ENCODE assay signal across 13 cellular contexts in genomic region chr14:98182385-98183055, GRCh38.
A peak's percentile ranks its signal among the peaks of the same experiment; 100 is the strongest.
DNase-seq lines count a peak whose midpoint lies in the region; ATAC-seq, FAIRE-seq and TF ChIP-seq lines count a peak whose summit lies in the region.
"Had no signal": no experiment of that assay in that cellular context is flagged by ENCODE, and none has a peak within 500 bp of the region (broad histone marks: within the 10 kb centered on the region; RNA-seq: fewer than 3 reads in every experiment).

No MANE protein-coding gene starts in this region.

- peak overlapping the region; percentile 7 for H3K9ac ChIP-seq in Loucy (ENCODE audit: low read depth, low read length, poor library complexity, severe bottlenecking)

- peaks cover 58% of the 10 kb centered on the region for H3K4me1 ChIP-seq in Loucy (ENCODE audit: insufficient read depth, low read length, poor library complexity, severe bottlenecking)
- H3K4me1 ChIP-seq: thyroid gland had no signal

- H3K27me3 ChIP-seq in Loucy (ENCODE audit: insufficient read depth, low read length, poor library complexity, severe bottlenecking) (no peaks in the 10 kb centered on the region), bronchial epithelial cell (ENCODE audit: control insufficient read depth, insufficient read depth, low read length) (no peaks in the 10 kb centered on the region)
- H3K27me3 ChIP-seq: thyroid gland had no signal

- H3K4me3 Mint-ChIP-seq in glutamatergic neuron (ENCODE audit: unreplicated experiment) (no peak overlapping the region), progenitor cell of endocrine pancreas (ENCODE audit: low read depth) (no peak overlapping the region)

- H4K20me1 ChIP-seq in Loucy (ENCODE audit: insufficient read depth, low read length, poor library complexity, severe bottlenecking) = no peaks in the 10 kb centered on the region

- FAIRE-seq in bronchial epithelial cell (lab: Jason Lieb, UNC) = no peak

- H3K4me1 Mint-ChIP-seq in glutamatergic neuron (ENCODE audit: low read depth, unreplicated experiment) (no peaks in the 10 kb centered on the region), progenitor cell of endocrine pancreas (ENCODE audit: low read depth) (no peaks in the 10 kb centered on the region)

- no peaks in the 10 kb centered on the region; the same call in 1 of the 2 replicates for H3F3A ChIP-seq in Loucy (ENCODE audit: low read depth)

- H3K27ac Mint-ChIP-seq in glutamatergic neuron (ENCODE audit: unreplicated experiment) (no peak overlapping the region), progenitor cell of endocrine pancreas (no peak overlapping the region)

- peak overlapping the region; percentile 39 for H3K4me3 ChIP-seq in Loucy (ENCODE audit: low read length, poor library complexity, severe bottlenecking)
- no peak overlapping the region for H3K4me3 ChIP-seq in bronchial epithelial cell (ENCODE audit: low read depth, low read length)
- H3K4me3 ChIP-seq: thyroid gland had no signal

- no peaks in the 10 kb centered on the region for H3K36me3 Mint-ChIP-seq in glutamatergic neuron (ENCODE audit: unreplicated experiment)
- H3K36me3 Mint-ChIP-seq in progenitor cell of endocrine pancreas (ENCODE audit: insufficient read depth) = no peaks in the 10 kb centered on the region

- H3K9me2 ChIP-seq in Loucy (replicated peaks; ENCODE audit: low read depth, low read length) = no peaks in the 10 kb centered on the region

- H3K79me2 ChIP-seq in Loucy (ENCODE audit: insufficient read depth, low read length) = no peaks in the 10 kb centered on the region

- ATAC-seq in HG02973 (IDR thresholded peaks at IDR 0.05; ENCODE audit: unreplicated experiment) = no peak
- ATAC-seq: left cardiac atrium had no signal

- H2AFZ ChIP-seq in Loucy (ENCODE audit: low read length) = no peak overlapping the region

- no peaks in the 10 kb centered on the region for H3K9me3 ChIP-seq in Loucy (ENCODE audit: insufficient read depth, low read depth, low read length)
- H3K9me3 ChIP-seq: thyroid gland had no signal

- no peak for TF ChIP-seq CTCF in Loucy (conservative IDR thresholded peaks at IDR 0.05; ENCODE audit: low read length)
- no peak for TF ChIP-seq CTCF in bronchial epithelial cell (IDR thresholded peaks at IDR 0.05; ENCODE audit: insufficient read depth, low read length, severe bottlenecking)
- no peak for TF ChIP-seq CTCF in glutamatergic neuron (IDR thresholded peaks at IDR 0.05; ENCODE audit: partially characterized antibody, unreplicated experiment)
- TF ChIP-seq CTCF in progenitor cell of endocrine pancreas (IDR thresholded peaks at IDR 0.05; ENCODE audit: unreplicated experiment) = no peak

- peak overlapping the region; percentile 67 for H3K4me2 ChIP-seq in Loucy (ENCODE audit: low read depth, low read length, poor library complexity, severe bottlenecking)

- DNase-seq in activated CD8-positive, alpha-beta memory T cell treated with anti-CD3 and anti-CD28 coated beads for 24 hours = peak; percentile 71
- DNase-seq in bronchial epithelial cell (ENCODE audit: low read depth) (peak; percentile 89), glutamatergic neuron (no peak), hypothalamus (lab: John Stamatoyannopoulos, UW) (no peak), progenitor cell of endocrine pancreas (ENCODE audit: low spot score, unreplicated experiment) (no peak)
- peak; percentile 70 to 71 for DNase-seq in stimulated activated CD4-positive, alpha-beta T cell treated with anti-CD3 and anti-CD28 coated beads, Interleukin-2, amount 100 ng/mL, for 24 hours
- DNase-seq: left cardiac atrium, NCI-H446, occipital lobe, SHP77, thyroid gland had no signal

- H3K9me3 Mint-ChIP-seq in glutamatergic neuron (ENCODE audit: unreplicated experiment) = no peaks in the 10 kb centered on the region
- H3K9me3 Mint-ChIP-seq in progenitor cell of endocrine pancreas (ENCODE audit: low read depth) = no peaks in the 10 kb centered on the region

- H3K36me3 ChIP-seq in Loucy (ENCODE audit: insufficient read depth, low read length) (no peaks in the 10 kb centered on the region), bronchial epithelial cell (ENCODE audit: control insufficient read depth, insufficient read depth, low read length) (no peaks in the 10 kb centered on the region)
- H3K36me3 ChIP-seq: thyroid gland had no signal

- no peaks in the 10 kb centered on the region for H3K27me3 Mint-ChIP-seq in glutamatergic neuron (ENCODE audit: unreplicated experiment)
- peaks cover 13% of the 10 kb centered on the region for H3K27me3 Mint-ChIP-seq in progenitor cell of endocrine pancreas

Comparison
In these comparisons a context has a peak if more than half of its experiments do, and no peak if none do; other contexts are left out.
1. DNase-seq: peak in activated CD8-positive, alpha-beta memory T cell treated with anti-CD3 and anti-CD28 coated beads for 24 hours (single experiment), bronchial epithelial cell (single experiment) and stimulated activated CD4-positive, alpha-beta T cell treated with anti-CD3 and anti-CD28 coated beads, Interleukin-2, amount 100 ng/mL, for 24 hours (2 of 2); none in glutamatergic neuron (single experiment), hypothalamus (0 of 51) and progenitor cell of endocrine pancreas (single experiment).